Comparison of ENCODE assay signal across 8 cellular contexts in genomic region chr3:51500632-51501131, GRCh38. TPM values are rescaled to one million over a fixed set of nuclear protein-coding genes. Genes with fewer than 3 reads are reported as not detected.
DNase-seq lines count a peak whose midpoint lies in the region; ATAC-seq and TF ChIP-seq lines count a peak whose summit lies in the region.

No MANE protein-coding gene starts in this region.

- peaks cover 37% of the 10 kb centered on the region for H3K79me2 ChIP-seq in DOHH2 (ENCODE audit: control insufficient read depth, low read length)

- H3K27ac ChIP-seq in DOHH2 (ENCODE audit: low read depth, low read length): peak overlapping the region; percentile 82
- H3K27ac ChIP-seq in prostate gland: peak overlapping the region; percentile 98

- H3K27me3 ChIP-seq in DOHH2 (ENCODE audit: control insufficient read depth, low read length) (no peaks in the 10 kb centered on the region), prostate gland (replicated peaks; ENCODE audit: insufficient read depth) (no peaks in the 10 kb centered on the region), H7 (ENCODE audit: control insufficient read depth, insufficient read depth, low read length) (no peaks in the 10 kb centered on the region)

- WGBS in prostate gland: 93% methylated on average over 14 of the region's 14 CpGs

- intact Hi-C loops in prostate gland (cut with DNase I): loop anchor here (5.0 kb wide), 1 partner anchor 108 kb away; the partner anchor contains the start of gene RBM15B

- POLR2A ChIA-PET in T-cell (lab: Charles Lee): interaction anchor here (0.6 to 1.5 kb wide), 9 partner anchors 110 to 1561 kb away, joined by 4 to 18 read pairs (median 9); partner anchors contain the start of genes MANF (in 1 of the 2) and RBM6 (in 1 of the 2)

- H3K4me1 Mint-ChIP-seq in T-cell: peaks cover 19 to 35% (median 29%) of the 10 kb centered on the region in 3 donors

- H3K9me2 ChIP-seq in DOHH2 (replicated peaks; ENCODE audit: control insufficient read depth, low read length): no peaks in the 10 kb centered on the region

- no peak for ATAC-seq in T-cell (replicated peaks in 1 of 4)

- H4K20me1 ChIP-seq in DOHH2 (ENCODE audit: control insufficient read depth, insufficient read depth, low read depth, low read length): no peaks in the 10 kb centered on the region

- DNase-seq in T-cell (peak in 4 of 34 experiments; percentile 2 to 4 (median 4)), fibroblast of mammary gland (ENCODE audit: low read depth) (no peak), prostate gland (ENCODE audit: low spot score) (peak; percentile 16), NOMO-1 treated with DMSO at 0.1 percent for 48 hours (lab: John Stamatoyannopoulos, UW; ENCODE audit: unreplicated experiment) (no peak), KG1 (lab: John Stamatoyannopoulos, UW) (no peak), NCI-H2107 (lab: John Stamatoyannopoulos, UW) (no peak), H7 (no peak)

- CTCF ChIA-PET in T-cell (lab: Charles Lee): interaction anchor here (0.6 to 4.8 kb wide), 24 partner anchors 10 to 1202 kb away, joined by 3 to 89 read pairs (median 6); partner anchors contain the start of genes HYAL3 (in 1 of the 2), NAA80 (in 1 of the 2), TEX264 (in 1 of the 2) and UQCC5 (in 1 of the 2)

- peak overlapping the region; percentile 86 to 97 (median 94) for H3K4me3 Mint-ChIP-seq in T-cell

- peaks cover 14% of the 10 kb centered on the region for H3K4me1 ChIP-seq in DOHH2 (ENCODE audit: control insufficient read depth, low read length)
- peaks cover 5% of the 10 kb centered on the region for H3K4me1 ChIP-seq in prostate gland (replicated peaks)

- H3K27me3 Mint-ChIP-seq in T-cell: no peaks in the 10 kb centered on the region

- H3K4me2 ChIP-seq in DOHH2 (ENCODE audit: low read length): peak overlapping the region; percentile 75

- no peaks in the 10 kb centered on the region for H3K36me3 Mint-ChIP-seq in T-cell

- peaks cover 8% of the 10 kb centered on the region for H3F3A ChIP-seq in DOHH2 (ENCODE audit: control insufficient read depth, insufficient read depth)

- H3K27ac Mint-ChIP-seq in T-cell: peak overlapping the region; percentile 84 to 87

- H3K9me3 Mint-ChIP-seq in T-cell: no peaks in the 10 kb centered on the region

- no peak for TF ChIP-seq POLR2A in prostate gland (IDR thresholded peaks at IDR 0.05)

- H3K4me3 ChIP-seq in DOHH2 (ENCODE audit: low read length) (peak overlapping the region; percentile 77), fibroblast of mammary gland (ENCODE audit: control insufficient read depth, low read depth, low read length) (peak overlapping the region; percentile 39), prostate gland (no peak overlapping the region), H7 (ENCODE audit: insufficient read depth, low read depth, low read length) (no peak overlapping the region; the same call in 1 of the 2 replicates)

- H3K36me3 ChIP-seq in DOHH2 (ENCODE audit: control insufficient read depth, low read length) (peaks cover 20% of the 10 kb centered on the region), prostate gland (no peaks in the 10 kb centered on the region), H7 (replicated peaks; ENCODE audit: control insufficient read depth, insufficient read depth, low read length) (no peaks in the 10 kb centered on the region; the same call in 1 of the 2 replicates)

- no peak for TF ChIP-seq CTCF in DOHH2 (IDR thresholded peaks at IDR 0.05; ENCODE audit: low read depth, low read length, poor library complexity, severe bottlenecking)
- no peak for TF ChIP-seq CTCF in fibroblast of mammary gland (conservative IDR thresholded peaks at IDR 0.05; ENCODE audit: control insufficient read depth, insufficient read depth, low read depth, low read length)
- no peak for TF ChIP-seq CTCF in prostate gland (IDR thresholded peaks at IDR 0.05)

- H3K9me3 ChIP-seq in DOHH2 (ENCODE audit: control insufficient read depth, insufficient read depth, low read length): no peaks in the 10 kb centered on the region
- no peaks in the 10 kb centered on the region for H3K9me3 ChIP-seq in prostate gland

RNA-seq across cellular contexts. Expression of gene DCAF1, which starts 0.9 kb away (rescaled TPM):
- 10 to 100 TPM; 25.4 to 36.7 (median 34.6) TPM for total RNA-seq in T-cell
- 10 to 100 TPM; 22.0 to 28.3 TPM for total RNA-seq in prostate gland
- total RNA-seq in H7 (2014; rRNA removed; shearing (Covaris generic)): 12.5 and 14.7 TPM in 2 replicates

RNA-seq across cellular contexts. Expression of gene RAD54L2, which starts 37.8 kb away (rescaled TPM):
- total RNA-seq in T-cell (10 to 100 TPM; 35.9 to 42.8 (median 39.7) TPM), prostate gland (10 to 100 TPM; 12.9 to 33.1 TPM)
- total RNA-seq in H7 (2014; rRNA removed; shearing (Covaris generic)): 20.8 TPM in 2 replicates

Comparison
In these comparisons a context has a peak if more than half of its experiments do, and no peak if none do; other contexts are left out.
1. H3K4me3 ChIP-seq: peak in DOHH2 (single experiment) and fibroblast of mammary gland (single experiment); none in prostate gland (0 of 2) and H7 (single experiment).